17 cellular contexts compared by ENCODE assay signal in genomic region chr3:169528289-169528688, GRCh38.
"Had no signal": no experiment of that assay in that cellular context is flagged by ENCODE, and none has a peak within 500 bp of the region (broad histone marks: within the 10 kb centered on the region; RNA-seq: fewer than 3 reads in every experiment).

No MANE protein-coding gene starts in this region.

- H3K27me3 Mint-ChIP-seq: central memory CD8-positive, alpha-beta T cell had no signal

- H3K36me3 Mint-ChIP-seq: activated naive CD8-positive, alpha-beta T cell treated with anti-CD3 and anti-CD28 coated beads for 36 hours had no signal

- H3K27ac Mint-ChIP-seq: activated naive CD8-positive, alpha-beta T cell treated with anti-CD3 and anti-CD28 coated beads for 36 hours; nephron; T-helper 2 cell treated with Interferon-gamma antibody and Interleukin-4, amounts not matched to agents 5 μg/mL and 100 μg/mL, for 36 hours had no signal

- H3K4me1 ChIP-seq: testis had no signal

- ATAC-seq: activated CD4-positive, CD25-positive, alpha-beta regulatory T cell treated with anti-CD3 and anti-CD28 coated beads, Interleukin-2, amount 50 U/mL, for 24 hours; activated T-cell treated with anti-CD3 and anti-CD28 coated beads, Interleukin-2, amount 50 U/mL, for 4 hours; esophagus mucosa; left ventricle myocardium superior; stimulated activated naive CD8-positive, alpha-beta T cell treated with anti-CD3 and anti-CD28 coated beads, Interleukin-15, Interleukin-2, amounts not matched to agents 100 U/mL and 50 U/mL, for 24 hours had no signal

- H3K9me3 ChIP-seq: heart right ventricle, testis had no signal

- H3K4me3 Mint-ChIP-seq: activated naive CD8-positive, alpha-beta T cell treated with anti-CD3 and anti-CD28 coated beads for 36 hours; activated T-cell treated with anti-CD3 and anti-CD28 coated beads, Interleukin-2, amount 50 U/mL, for 4 hours; central memory CD8-positive, alpha-beta T cell; nephron; T-helper 2 cell treated with Interferon-gamma antibody and Interleukin-4, amounts not matched to agents 5 μg/mL and 100 μg/mL, for 36 hours had no signal

- H3K4me1 Mint-ChIP-seq: activated naive CD8-positive, alpha-beta T cell treated with anti-CD3 and anti-CD28 coated beads for 36 hours; central memory CD8-positive, alpha-beta T cell had no signal

- H3K4me3 ChIP-seq: heart right ventricle, testis had no signal

- H3K9me3 Mint-ChIP-seq: activated naive CD8-positive, alpha-beta T cell treated with anti-CD3 and anti-CD28 coated beads for 36 hours; activated T-cell treated with anti-CD3 and anti-CD28 coated beads, Interleukin-2, amount 50 U/mL, for 4 hours; central memory CD8-positive, alpha-beta T cell; nephron; T-helper 2 cell treated with Interferon-gamma antibody and Interleukin-4, amounts not matched to agents 5 μg/mL and 100 μg/mL, for 36 hours had no signal

- DNase-seq: activated effector memory CD4-positive, alpha-beta T cell treated with anti-CD3 and anti-CD28 coated beads, Interleukin-2, amount 50 U/mL, for 16 hours; activated naive CD8-positive, alpha-beta T cell treated with anti-CD3 and anti-CD28 coated beads for 36 hours; activated T-cell treated with anti-CD3 and anti-CD28 coated beads, Interleukin-2, amount 50 U/mL, for 4 hours; aorta; heart right ventricle; left ventricle myocardium superior; mesenchymal stem cell; stimulated activated CD4-positive, alpha-beta T cell treated with anti-CD3 and anti-CD28 coated beads, Interleukin-4, amount 100 ng/mL, for 1 hour; stimulated activated CD8-positive, alpha-beta memory T cell treated with anti-CD3 and anti-CD28 coated beads, Interleukin-4, amount 100 ng/mL, for 48 hours; stimulated activated naive CD8-positive, alpha-beta T cell treated with anti-CD3 and anti-CD28 coated beads, Interleukin-15, Interleukin-2, amounts not matched to agents 100 U/mL and 50 U/mL, for 24 hours; SW 1271; testis had no signal

- H3K27ac ChIP-seq: heart right ventricle, testis had no signal

- H3K27me3 ChIP-seq: heart right ventricle, testis had no signal

- H3K36me3 ChIP-seq: heart right ventricle had no signal
